In the genomic region with DNA sequence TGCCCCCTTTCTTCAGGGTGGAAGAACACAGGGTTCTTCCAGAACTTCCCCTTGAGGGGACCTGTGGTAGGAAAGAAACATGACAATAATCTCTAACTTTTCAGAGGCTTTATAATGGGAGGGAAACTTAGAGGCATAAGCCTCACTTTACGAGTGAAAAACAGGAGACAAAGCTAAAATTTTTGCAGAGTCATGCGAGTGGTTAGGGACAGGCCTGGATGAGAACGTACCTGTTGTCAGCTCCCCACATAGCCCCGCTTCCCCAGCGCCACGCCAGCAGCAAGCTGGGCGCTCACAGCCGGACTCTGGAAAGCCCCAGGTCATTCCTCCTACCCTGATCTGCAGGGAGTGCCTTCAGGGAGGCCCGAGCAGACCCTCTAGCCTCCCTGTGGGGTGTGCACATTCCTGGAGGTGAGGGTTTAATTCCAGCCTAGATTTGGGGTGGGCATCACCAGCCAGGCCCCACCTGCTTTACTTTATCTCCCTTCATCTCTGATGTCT, we compare ENCODE assay signal across 12 cellular contexts. TPM values are rescaled to one million over a fixed set of nuclear protein-coding genes. Genes with fewer than 3 reads are reported as not detected.
DNase-seq lines count a peak whose midpoint lies in the region; ATAC-seq and TF ChIP-seq lines count a peak whose summit lies in the region.
"Had no signal": no experiment of that assay in that cellular context is flagged by ENCODE, and none has a peak within 500 bp of the region (broad histone marks: within the 10 kb centered on the region; RNA-seq: fewer than 3 reads in every experiment).

No MANE protein-coding gene starts in this region.

- POLR2A ChIA-PET in naive thymus-derived CD4-positive, alpha-beta T cell (lab: Charles Lee) = interaction anchor here (0.6 to 1.6 kb wide), 2 partner anchors 9 to 238 kb away, joined by 3 to 4 read pairs; no protein-coding TSS in a partner anchor

- peaks cover 17 to 66% (median 45%) of the 10 kb centered on the region in 7 donors for H3K4me1 Mint-ChIP-seq in naive thymus-derived CD4-positive, alpha-beta T cell
- peaks cover 53% of the 10 kb centered on the region for H3K4me1 Mint-ChIP-seq in type B pancreatic cell (ENCODE audit: unreplicated experiment)

- H3K4me3 Mint-ChIP-seq in naive thymus-derived CD4-positive, alpha-beta T cell = peak overlapping the region in 7 of 10 donors; percentile 2 to 76 (median 21)
- H3K4me3 Mint-ChIP-seq in type B pancreatic cell = peak overlapping the region; percentile 58

- H3K27me3 Mint-ChIP-seq in naive thymus-derived CD4-positive, alpha-beta T cell = no peaks in the 10 kb centered on the region
- no peaks in the 10 kb centered on the region for H3K27me3 Mint-ChIP-seq in type B pancreatic cell

- H3K9me3 ChIP-seq in cardiac muscle cell (ENCODE audit: low read depth) (no peaks in the 10 kb centered on the region), ascending aorta (no peaks in the 10 kb centered on the region)
- no peaks in the 10 kb centered on the region for H3K9me3 ChIP-seq in naive thymus-derived CD4-positive, alpha-beta T cell (ENCODE audit: control insufficient read depth in 2 of 3, low read length in 3 of 3)

- intact Hi-C loops in left ventricle myocardium superior (cut with micrococcal nuclease) (no loop called here), ascending aorta (cut with DNase I) (no loop called here)
- intact Hi-C loops in naive thymus-derived CD4-positive, alpha-beta T cell (cut with micrococcal nuclease) = no loop called here

- H3K27ac ChIP-seq in cardiac muscle cell (peak overlapping the region; percentile 80), ascending aorta (peak overlapping the region; percentile 16 to 19)
- no peak overlapping the region for H3K27ac ChIP-seq in naive thymus-derived CD4-positive, alpha-beta T cell (ENCODE audit: low read depth, low read length)
- H3K27ac ChIP-seq: VCaP had no signal

- H3K27ac Mint-ChIP-seq in naive thymus-derived CD4-positive, alpha-beta T cell = peak overlapping the region in 8 of 9 donors; percentile 36 to 92 (median 77)
- H3K27ac Mint-ChIP-seq in type B pancreatic cell = peak overlapping the region; percentile 96

- no peak for DNase-seq in cardiac muscle cell (ENCODE audit: low read depth in 1 of 2, low spot score in 1 of 2)
- DNase-seq in left ventricle myocardium superior = no peak
- DNase-seq in ascending aorta (ENCODE audit: low spot score in 2 of 2) = no peak
- DNase-seq in naive thymus-derived CD4-positive, alpha-beta T cell = no peak
- no peak for DNase-seq in type B pancreatic cell (ENCODE audit: extremely low spot score, unreplicated experiment)
- no peak for DNase-seq in glomerular visceral epithelial cell (ENCODE audit: extremely low spot score)
- DNase-seq in activated effector memory CD4-positive, alpha-beta T cell treated with Interleukin-2 at 50 U/mL for 16 hours = no peak
- DNase-seq: activated CD8-positive, alpha-beta memory T cell treated with anti-CD3 and anti-CD28 coated beads, Interleukin-2, amount 50 U/mL, for 48 hours; DMS79 treated with DMSO at 0.1 percent for 48 hours had no signal

- H3K36me3 Mint-ChIP-seq in naive thymus-derived CD4-positive, alpha-beta T cell = peaks cover 0 to 15% (median 0%) of the 10 kb centered on the region in 5 donors
- peaks cover 3% of the 10 kb centered on the region for H3K36me3 Mint-ChIP-seq in type B pancreatic cell

- no peak for ATAC-seq in left ventricle myocardium superior
- ATAC-seq in naive thymus-derived CD4-positive, alpha-beta T cell = no peak
- ATAC-seq in GM18868 (IDR thresholded peaks at IDR 0.05; ENCODE audit: unreplicated experiment) = no peak

- no peaks in the 10 kb centered on the region for H3K36me3 ChIP-seq in cardiac muscle cell
- no peaks in the 10 kb centered on the region for H3K36me3 ChIP-seq in ascending aorta
- H3K36me3 ChIP-seq in naive thymus-derived CD4-positive, alpha-beta T cell (ENCODE audit: control insufficient read depth in 2 of 3, insufficient read depth in 3 of 3, low read length in 3 of 3) = no peaks in the 10 kb centered on the region

- no peak overlapping the region for H3K4me3 ChIP-seq in cardiac muscle cell
- no peak overlapping the region for H3K4me3 ChIP-seq in ascending aorta
- no peak overlapping the region for H3K4me3 ChIP-seq in naive thymus-derived CD4-positive, alpha-beta T cell (ENCODE audit: low read length)

- H3K4me1 ChIP-seq in cardiac muscle cell (ENCODE audit: low read depth) (peaks cover 11% of the 10 kb centered on the region), ascending aorta (peaks cover 0 to 6% of the 10 kb centered on the region in 2 donors)
- H3K4me1 ChIP-seq in naive thymus-derived CD4-positive, alpha-beta T cell (ENCODE audit: control insufficient read depth in 2 of 2, insufficient read depth in 2 of 2, low read length in 2 of 2) = peaks cover 5 to 20% of the 10 kb centered on the region in 2 donors

- no peaks in the 10 kb centered on the region for H3K9me3 Mint-ChIP-seq in naive thymus-derived CD4-positive, alpha-beta T cell
- no peaks in the 10 kb centered on the region for H3K9me3 Mint-ChIP-seq in type B pancreatic cell

- TF ChIP-seq CTCF in cardiac muscle cell (IDR thresholded peaks at IDR 0.05; ENCODE audit: low read depth, low read length) (no peak), ascending aorta (IDR thresholded peaks at IDR 0.05) (no peak), type B pancreatic cell (conservative IDR thresholded peaks at IDR 0.05) (no peak)

- H3K27me3 ChIP-seq in cardiac muscle cell (no peaks in the 10 kb centered on the region), ascending aorta (no peaks in the 10 kb centered on the region)
- no peaks in the 10 kb centered on the region for H3K27me3 ChIP-seq in naive thymus-derived CD4-positive, alpha-beta T cell (ENCODE audit: control insufficient read depth in 2 of 2, insufficient read depth in 2 of 2, low read length in 2 of 2)

- CTCF ChIA-PET in naive thymus-derived CD4-positive, alpha-beta T cell (lab: Charles Lee) = no interaction called here

RNA-seq across cellular contexts. Expression of a gene that starts 53.6 kb away (rescaled TPM):
- total RNA-seq in cardiac muscle cell (7.6 and 12.2 TPM in 2 replicates), left ventricle myocardium superior (83.3 TPM), ascending aorta (7.5 TPM), type B pancreatic cell (ENCODE audit: low replicate concordance) (0.69 and 1.8 TPM in 2 replicates)
- polyA plus RNA-seq in cardiac muscle cell = 6.0 and 13.4 TPM in 2 replicates
- 1 to 10 TPM in 1 of 5 experiments, under 1 TPM in 4; 0.31 to 2.7 (median 0.40) TPM for total RNA-seq in naive thymus-derived CD4-positive, alpha-beta T cell
- polyA plus RNA-seq in naive thymus-derived CD4-positive, alpha-beta T cell = under 1 TPM in 1 of 2 donors, not detected in 1; 0.51 TPM
- total RNA-seq: astrocyte had no signal
